Comparison of ENCODE assay signal across 1 cellular context in the genomic region with DNA sequence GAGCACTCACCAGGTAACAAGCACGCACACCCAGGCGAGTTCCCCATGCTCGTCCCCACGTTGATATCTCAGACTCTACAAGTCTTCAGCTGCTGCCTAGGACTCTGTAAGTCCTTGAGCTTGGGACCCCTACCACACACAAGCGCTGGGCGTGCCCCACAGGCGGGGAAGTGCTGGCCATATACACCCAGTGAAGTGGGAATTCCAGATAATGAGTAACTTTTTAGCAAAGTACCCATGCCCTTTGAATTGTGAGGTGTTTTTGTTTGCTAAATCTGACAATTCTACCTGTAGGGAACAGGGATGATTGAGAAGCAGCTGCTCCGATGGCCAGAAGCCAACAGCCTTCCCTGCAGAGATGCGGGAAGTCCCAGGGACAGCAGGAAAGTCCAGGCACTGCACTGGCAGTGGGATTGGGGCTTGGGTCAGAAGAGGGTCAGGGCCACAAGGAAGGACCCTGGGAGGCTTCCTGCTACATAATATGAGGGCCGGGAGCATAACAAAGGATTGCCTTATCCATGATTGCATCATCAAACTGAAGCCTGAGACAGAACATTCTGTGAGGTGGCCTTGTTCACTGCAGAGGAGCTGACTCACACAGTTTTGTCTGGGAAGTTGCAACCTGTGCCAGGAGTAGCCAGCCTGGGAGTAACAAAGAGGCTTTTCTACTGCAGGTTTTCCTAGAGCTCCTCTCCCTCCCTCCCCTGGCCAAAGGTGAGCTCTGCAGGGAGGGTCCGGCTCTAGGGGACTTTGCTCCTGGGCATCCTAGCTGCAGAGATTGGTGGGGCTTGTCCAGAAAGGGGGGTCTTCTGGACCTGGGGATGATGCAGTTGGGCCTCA.
TF ChIP-seq lines count a peak whose summit lies in the region.

No MANE protein-coding gene starts in this region.

TF ChIP-seq in HepG2, 621 proteins besides CTCF, POLR2A, EP300 and RAD21 (continued from another document and continues in another):
- TF ChIP-seq MZF1 (CRISPR knock-in tag; IDR thresholded peaks at IDR 0.05; ENCODE audit: borderline replicate concordance) (no peak), ZNF468 (CRISPR knock-in tag; IDR thresholded peaks at IDR 0.05) (no peak), ZNF451 (CRISPR knock-in tag; IDR thresholded peaks at IDR 0.05) (peak; percentile 53; the same call in 1 of the 2 replicates), FOXA3 (CRISPR knock-in tag; IDR thresholded peaks at IDR 0.05) (peak; percentile 92), RBFOX2 (IDR thresholded peaks at IDR 0.05; ENCODE audit: low read depth, low read length) (no peak; the same call in 1 of the 2 replicates), ETV5 (CRISPR knock-in tag; IDR thresholded peaks at IDR 0.05; ENCODE audit: borderline replicate concordance) (peak; percentile 94), POLR2AphosphoS5 (IDR thresholded peaks at IDR 0.05; ENCODE audit: low read depth, low read length) (peak; percentile 31; the same call in 1 of the 2 replicates), ZNF605 (CRISPR knock-in tag; IDR thresholded peaks at IDR 0.05) (peak; percentile 87; the same call in 1 of the 2 replicates), ZNF20 (CRISPR knock-in tag; IDR thresholded peaks at IDR 0.05) (no peak), NFE2L1 (CRISPR knock-in tag; IDR thresholded peaks at IDR 0.05; ENCODE audit: borderline replicate concordance) (no peak), ZNF629 (CRISPR knock-in tag; conservative IDR thresholded peaks at IDR 0.05) (peak; percentile 44; the same call in 1 of the 2 replicates), SRY (CRISPR knock-in tag; IDR thresholded peaks at IDR 0.05) (0 out of 2 replicates have a peak, but pooled peaks have one; percentile 83), SP2 (CRISPR knock-in tag; IDR thresholded peaks at IDR 0.05) (no peak), MED13 (CRISPR knock-in tag; IDR thresholded peaks at IDR 0.05) (peak; percentile 96), ZNF274 (CRISPR knock-in tag; IDR thresholded peaks at IDR 0.05) (no peak; the same call in 1 of the 2 replicates), ZNF570 (CRISPR knock-in tag; IDR thresholded peaks at IDR 0.05; ENCODE audit: borderline replicate concordance) (no peak), PCBP1 (IDR thresholded peaks at IDR 0.05; ENCODE audit: borderline replicate concordance, low read depth, low read length) (no peak), ISX (CRISPR knock-in tag; conservative IDR thresholded peaks at IDR 0.05) (no peak), MAFF (IDR thresholded peaks at IDR 0.05; ENCODE audit: low read depth, low read length) (peak; percentile 82), FIP1L1 (IDR thresholded peaks at IDR 0.05; ENCODE audit: borderline replicate concordance, insufficient read depth, low read depth, low read length) (no peak), KLF13 (CRISPR knock-in tag; IDR thresholded peaks at IDR 0.05) (no peak), ZNF724P (CRISPR knock-in tag; IDR thresholded peaks at IDR 0.05; ENCODE audit: borderline replicate concordance) (peak; percentile 73; the same call in 1 of the 2 replicates)
- TF ChIP-seq, protein P1, sequence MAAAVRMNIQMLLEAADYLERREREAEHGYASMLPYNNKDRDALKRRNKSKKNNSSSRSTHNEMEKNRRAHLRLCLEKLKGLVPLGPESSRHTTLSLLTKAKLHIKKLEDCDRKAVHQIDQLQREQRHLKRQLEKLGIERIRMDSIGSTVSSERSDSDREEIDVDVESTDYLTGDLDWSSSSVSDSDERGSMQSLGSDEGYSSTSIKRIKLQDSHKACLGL (CRISPR knock-in tag; IDR thresholded peaks at IDR 0.05), result peak; percentile 33; the same call in 1 of the 2 replicates
- TF ChIP-seq, protein P2, sequence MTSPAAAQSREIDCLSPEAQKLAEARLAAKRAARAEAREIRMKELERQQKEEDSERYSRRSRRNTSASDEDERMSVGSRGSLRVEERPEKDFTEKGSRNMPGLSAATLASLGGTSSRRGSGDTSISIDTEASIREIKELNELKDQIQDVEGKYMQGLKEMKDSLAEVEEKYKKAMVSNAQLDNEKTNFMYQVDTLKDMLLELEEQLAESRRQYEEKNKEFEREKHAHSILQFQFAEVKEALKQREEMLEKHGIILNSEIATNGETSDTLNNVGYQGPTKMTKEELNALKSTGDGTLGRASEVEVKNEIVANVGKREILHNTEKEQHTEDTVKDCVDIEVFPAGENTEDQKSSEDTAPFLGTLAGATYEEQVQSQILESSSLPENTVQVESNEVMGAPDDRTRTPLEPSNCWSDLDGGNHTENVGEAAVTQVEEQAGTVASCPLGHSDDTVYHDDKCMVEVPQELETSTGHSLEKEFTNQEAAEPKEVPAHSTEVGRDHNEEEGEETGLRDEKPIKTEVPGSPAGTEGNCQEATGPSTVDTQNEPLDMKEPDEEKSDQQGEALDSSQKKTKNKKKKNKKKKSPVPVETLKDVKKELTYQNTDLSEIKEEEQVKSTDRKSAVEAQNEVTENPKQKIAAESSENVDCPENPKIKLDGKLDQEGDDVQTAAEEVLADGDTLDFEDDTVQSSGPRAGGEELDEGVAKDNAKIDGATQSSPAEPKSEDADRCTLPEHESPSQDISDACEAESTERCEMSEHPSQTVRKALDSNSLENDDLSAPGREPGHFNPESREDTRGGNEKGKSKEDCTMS (CRISPR knock-in tag; conservative IDR thresholded peaks at IDR 0.05), result no peak
- TF ChIP-seq, protein P3, sequence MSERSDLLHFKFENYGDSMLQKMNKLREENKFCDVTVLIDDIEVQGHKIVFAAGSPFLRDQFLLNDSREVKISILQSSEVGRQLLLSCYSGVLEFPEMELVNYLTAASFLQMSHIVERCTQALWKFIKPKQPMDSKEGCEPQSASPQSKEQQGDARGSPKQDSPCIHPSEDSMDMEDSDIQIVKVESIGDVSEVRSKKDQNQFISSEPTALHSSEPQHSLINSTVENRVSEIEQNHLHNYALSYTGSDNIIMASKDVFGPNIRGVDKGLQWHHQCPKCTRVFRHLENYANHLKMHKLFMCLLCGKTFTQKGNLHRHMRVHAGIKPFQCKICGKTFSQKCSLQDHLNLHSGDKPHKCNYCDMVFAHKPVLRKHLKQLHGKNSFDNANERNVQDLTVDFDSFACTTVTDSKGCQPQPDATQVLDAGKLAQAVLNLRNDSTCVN (CRISPR knock-in tag; IDR thresholded peaks at IDR 0.05; ENCODE audit: borderline replicate concordance), result no peak; the same call in 1 of the 2 replicates
- TF ChIP-seq, protein P4, sequence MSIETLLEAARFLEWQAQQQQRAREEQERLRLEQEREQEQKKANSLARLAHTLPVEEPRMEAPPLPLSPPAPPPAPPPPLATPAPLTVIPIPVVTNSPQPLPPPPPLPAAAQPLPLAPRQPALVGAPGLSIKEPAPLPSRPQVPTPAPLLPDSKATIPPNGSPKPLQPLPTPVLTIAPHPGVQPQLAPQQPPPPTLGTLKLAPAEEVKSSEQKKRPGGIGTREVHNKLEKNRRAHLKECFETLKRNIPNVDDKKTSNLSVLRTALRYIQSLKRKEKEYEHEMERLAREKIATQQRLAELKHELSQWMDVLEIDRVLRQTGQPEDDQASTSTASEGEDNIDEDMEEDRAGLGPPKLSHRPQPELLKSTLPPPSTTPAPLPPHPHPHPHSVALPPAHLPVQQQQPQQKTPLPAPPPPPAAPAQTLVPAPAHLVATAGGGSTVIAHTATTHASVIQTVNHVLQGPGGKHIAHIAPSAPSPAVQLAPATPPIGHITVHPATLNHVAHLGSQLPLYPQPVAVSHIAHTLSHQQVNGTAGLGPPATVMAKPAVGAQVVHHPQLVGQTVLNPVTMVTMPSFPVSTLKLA (IDR thresholded peaks at IDR 0.05), result no peak
- TF ChIP-seq, protein P5, sequence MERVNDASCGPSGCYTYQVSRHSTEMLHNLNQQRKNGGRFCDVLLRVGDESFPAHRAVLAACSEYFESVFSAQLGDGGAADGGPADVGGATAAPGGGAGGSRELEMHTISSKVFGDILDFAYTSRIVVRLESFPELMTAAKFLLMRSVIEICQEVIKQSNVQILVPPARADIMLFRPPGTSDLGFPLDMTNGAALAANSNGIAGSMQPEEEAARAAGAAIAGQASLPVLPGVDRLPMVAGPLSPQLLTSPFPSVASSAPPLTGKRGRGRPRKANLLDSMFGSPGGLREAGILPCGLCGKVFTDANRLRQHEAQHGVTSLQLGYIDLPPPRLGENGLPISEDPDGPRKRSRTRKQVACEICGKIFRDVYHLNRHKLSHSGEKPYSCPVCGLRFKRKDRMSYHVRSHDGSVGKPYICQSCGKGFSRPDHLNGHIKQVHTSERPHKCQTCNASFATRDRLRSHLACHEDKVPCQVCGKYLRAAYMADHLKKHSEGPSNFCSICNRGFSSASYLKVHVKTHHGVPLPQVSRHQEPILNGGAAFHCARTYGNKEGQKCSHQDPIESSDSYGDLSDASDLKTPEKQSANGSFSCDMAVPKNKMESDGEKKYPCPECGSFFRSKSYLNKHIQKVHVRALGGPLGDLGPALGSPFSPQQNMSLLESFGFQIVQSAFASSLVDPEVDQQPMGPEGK (CRISPR knock-in tag; IDR thresholded peaks at IDR 0.05), result peak; percentile 84
- TF ChIP-seq, protein P6, sequence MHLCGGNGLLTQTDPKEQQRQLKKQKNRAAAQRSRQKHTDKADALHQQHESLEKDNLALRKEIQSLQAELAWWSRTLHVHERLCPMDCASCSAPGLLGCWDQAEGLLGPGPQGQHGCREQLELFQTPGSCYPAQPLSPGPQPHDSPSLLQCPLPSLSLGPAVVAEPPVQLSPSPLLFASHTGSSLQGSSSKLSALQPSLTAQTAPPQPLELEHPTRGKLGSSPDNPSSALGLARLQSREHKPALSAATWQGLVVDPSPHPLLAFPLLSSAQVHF (CRISPR knock-in tag; IDR thresholded peaks at IDR 0.05), result peak; percentile 21; the same call in 1 of the 2 replicates
- TF ChIP-seq, protein P7, sequence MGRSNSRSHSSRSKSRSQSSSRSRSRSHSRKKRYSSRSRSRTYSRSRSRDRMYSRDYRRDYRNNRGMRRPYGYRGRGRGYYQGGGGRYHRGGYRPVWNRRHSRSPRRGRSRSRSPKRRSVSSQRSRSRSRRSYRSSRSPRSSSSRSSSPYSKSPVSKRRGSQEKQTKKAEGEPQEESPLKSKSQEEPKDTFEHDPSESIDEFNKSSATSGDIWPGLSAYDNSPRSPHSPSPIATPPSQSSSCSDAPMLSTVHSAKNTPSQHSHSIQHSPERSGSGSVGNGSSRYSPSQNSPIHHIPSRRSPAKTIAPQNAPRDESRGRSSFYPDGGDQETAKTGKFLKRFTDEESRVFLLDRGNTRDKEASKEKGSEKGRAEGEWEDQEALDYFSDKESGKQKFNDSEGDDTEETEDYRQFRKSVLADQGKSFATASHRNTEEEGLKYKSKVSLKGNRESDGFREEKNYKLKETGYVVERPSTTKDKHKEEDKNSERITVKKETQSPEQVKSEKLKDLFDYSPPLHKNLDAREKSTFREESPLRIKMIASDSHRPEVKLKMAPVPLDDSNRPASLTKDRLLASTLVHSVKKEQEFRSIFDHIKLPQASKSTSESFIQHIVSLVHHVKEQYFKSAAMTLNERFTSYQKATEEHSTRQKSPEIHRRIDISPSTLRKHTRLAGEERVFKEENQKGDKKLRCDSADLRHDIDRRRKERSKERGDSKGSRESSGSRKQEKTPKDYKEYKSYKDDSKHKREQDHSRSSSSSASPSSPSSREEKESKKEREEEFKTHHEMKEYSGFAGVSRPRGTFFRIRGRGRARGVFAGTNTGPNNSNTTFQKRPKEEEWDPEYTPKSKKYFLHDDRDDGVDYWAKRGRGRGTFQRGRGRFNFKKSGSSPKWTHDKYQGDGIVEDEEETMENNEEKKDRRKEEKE (IDR thresholded peaks at IDR 0.05), result no peak
- TF ChIP-seq, protein P8, sequence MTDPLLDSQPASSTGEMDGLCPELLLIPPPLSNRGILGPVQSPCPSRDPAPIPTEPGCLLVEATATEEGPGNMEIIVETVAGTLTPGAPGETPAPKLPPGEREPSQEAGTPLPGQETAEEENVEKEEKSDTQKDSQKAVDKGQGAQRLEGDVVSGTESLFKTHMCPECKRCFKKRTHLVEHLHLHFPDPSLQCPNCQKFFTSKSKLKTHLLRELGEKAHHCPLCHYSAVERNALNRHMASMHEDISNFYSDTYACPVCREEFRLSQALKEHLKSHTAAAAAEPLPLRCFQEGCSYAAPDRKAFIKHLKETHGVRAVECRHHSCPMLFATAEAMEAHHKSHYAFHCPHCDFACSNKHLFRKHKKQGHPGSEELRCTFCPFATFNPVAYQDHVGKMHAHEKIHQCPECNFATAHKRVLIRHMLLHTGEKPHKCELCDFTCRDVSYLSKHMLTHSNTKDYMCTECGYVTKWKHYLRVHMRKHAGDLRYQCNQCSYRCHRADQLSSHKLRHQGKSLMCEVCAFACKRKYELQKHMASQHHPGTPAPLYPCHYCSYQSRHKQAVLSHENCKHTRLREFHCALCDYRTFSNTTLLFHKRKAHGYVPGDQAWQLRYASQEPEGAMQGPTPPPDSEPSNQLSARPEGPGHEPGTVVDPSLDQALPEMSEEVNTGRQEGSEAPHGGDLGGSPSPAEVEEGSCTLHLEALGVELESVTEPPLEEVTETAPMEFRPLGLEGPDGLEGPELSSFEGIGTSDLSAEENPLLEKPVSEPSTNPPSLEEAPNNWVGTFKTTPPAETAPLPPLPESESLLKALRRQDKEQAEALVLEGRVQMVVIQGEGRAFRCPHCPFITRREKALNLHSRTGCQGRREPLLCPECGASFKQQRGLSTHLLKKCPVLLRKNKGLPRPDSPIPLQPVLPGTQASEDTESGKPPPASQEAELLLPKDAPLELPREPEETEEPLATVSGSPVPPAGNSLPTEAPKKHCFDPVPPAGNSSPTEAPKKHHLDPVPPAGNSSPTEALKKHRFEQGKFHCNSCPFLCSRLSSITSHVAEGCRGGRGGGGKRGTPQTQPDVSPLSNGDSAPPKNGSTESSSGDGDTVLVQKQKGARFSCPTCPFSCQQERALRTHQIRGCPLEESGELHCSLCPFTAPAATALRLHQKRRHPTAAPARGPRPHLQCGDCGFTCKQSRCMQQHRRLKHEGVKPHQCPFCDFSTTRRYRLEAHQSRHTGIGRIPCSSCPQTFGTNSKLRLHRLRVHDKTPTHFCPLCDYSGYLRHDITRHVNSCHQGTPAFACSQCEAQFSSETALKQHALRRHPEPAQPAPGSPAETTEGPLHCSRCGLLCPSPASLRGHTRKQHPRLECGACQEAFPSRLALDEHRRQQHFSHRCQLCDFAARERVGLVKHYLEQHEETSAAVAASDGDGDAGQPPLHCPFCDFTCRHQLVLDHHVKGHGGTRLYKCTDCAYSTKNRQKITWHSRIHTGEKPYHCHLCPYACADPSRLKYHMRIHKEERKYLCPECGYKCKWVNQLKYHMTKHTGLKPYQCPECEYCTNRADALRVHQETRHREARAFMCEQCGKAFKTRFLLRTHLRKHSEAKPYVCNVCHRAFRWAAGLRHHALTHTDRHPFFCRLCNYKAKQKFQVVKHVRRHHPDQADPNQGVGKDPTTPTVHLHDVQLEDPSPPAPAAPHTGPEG (CRISPR knock-in tag; IDR thresholded peaks at IDR 0.05), result peak; percentile 74; the same call in 1 of the 2 replicates
- TF ChIP-seq, protein P9, sequence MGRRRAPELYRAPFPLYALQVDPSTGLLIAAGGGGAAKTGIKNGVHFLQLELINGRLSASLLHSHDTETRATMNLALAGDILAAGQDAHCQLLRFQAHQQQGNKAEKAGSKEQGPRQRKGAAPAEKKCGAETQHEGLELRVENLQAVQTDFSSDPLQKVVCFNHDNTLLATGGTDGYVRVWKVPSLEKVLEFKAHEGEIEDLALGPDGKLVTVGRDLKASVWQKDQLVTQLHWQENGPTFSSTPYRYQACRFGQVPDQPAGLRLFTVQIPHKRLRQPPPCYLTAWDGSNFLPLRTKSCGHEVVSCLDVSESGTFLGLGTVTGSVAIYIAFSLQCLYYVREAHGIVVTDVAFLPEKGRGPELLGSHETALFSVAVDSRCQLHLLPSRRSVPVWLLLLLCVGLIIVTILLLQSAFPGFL (CRISPR knock-in tag; IDR thresholded peaks at IDR 0.05), result no peak
